In the genomic region with DNA sequence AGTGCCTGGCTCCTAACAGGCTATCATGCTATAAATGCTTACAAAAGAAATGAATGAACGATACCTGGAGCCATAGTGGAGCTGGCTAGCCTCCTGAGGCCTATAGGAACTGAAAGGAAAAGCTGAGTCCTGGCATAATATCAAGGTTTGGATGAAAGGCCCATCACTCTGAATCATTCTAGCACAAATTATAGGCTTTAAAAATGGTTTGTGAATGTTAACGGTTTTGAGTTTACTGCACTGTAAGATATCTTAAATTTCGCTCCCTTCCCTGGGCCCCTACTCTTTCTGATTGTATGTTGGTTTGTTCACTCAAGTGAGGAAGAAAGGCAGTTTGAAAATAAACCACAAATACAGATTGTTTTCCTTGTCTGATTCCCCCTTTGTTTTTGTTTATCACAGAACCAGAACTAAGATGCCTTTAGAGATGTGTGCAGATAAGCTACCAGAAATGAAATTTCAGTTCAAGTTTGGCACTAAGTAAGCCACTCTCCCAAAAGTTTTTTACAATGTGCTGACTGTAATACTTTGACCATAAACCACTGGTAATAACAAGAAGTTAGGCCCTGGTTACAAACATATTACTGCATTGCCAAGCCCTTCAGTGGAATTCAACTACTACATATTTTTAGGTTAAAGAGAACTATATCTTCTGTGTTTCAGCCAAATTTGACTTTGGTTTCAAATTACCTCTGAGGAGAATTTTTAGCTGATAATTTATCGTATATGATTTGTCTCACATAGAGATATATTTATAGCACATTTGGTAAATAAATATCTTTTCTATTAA, we compare ENCODE assay signal across 24 cellular contexts.
DNase-seq lines count a peak whose midpoint lies in the region; ATAC-seq, FAIRE-seq and TF ChIP-seq lines count a peak whose summit lies in the region.
"Had no signal": no experiment of that assay in that cellular context is flagged by ENCODE, and none has a peak within 500 bp of the region (broad histone marks: within the 10 kb centered on the region; RNA-seq: fewer than 3 reads in every experiment).

No MANE protein-coding gene starts in this region.

- H3K9me3 Mint-ChIP-seq in neural crest cell (peaks cover 2% of the 10 kb centered on the region), natural killer cell (peaks cover 7 to 8% of the 10 kb centered on the region in 2 donors)
- H3K9me3 Mint-ChIP-seq: activated CD4-positive, alpha-beta T cell treated with anti-CD3 and anti-CD28 coated beads, Interleukin-2, amount 10 ng/mL, durations not matched to agents 24 days and 14 days; activated T-helper 1 cell treated with anti-CD3 and anti-CD28 coated beads, Interleukin-12 subunit alpha, Interleukin-12 subunit beta, Interleukin-2, Interleukin-4 antibody, amounts not matched to agents 30 ng/mL and 10 ng/mL and 1 ng/mL, durations not matched to agents 14 hours and 24 hours and 36 hours; CD4-positive, alpha-beta T cell; T-helper 2 cell treated with Interferon-gamma antibody and Interleukin-4, amounts not matched to agents 5 μg/mL and 100 μg/mL, for 36 hours had no signal

- H3K4me3 ChIP-seq in GM12878, result no peak overlapping the region
- H3K4me3 ChIP-seq in esophagus muscularis mucosa, result no peak overlapping the region
- H3K4me3 ChIP-seq: thyroid gland had no signal

- H3K36me3 Mint-ChIP-seq in neural crest cell (ENCODE audit: low read depth) (no peaks in the 10 kb centered on the region), natural killer cell (no peaks in the 10 kb centered on the region)
- H3K36me3 Mint-ChIP-seq: naive B cell had no signal

- H4K20me1 ChIP-seq in GM12878 (ENCODE audit: control insufficient read depth, insufficient read depth), result no peaks in the 10 kb centered on the region

- SMC1A ChIA-PET in GM12878 (lab: Charles Lee; ENCODE audit: uncharacterized antibody, unreplicated experiment), result interaction anchor here (0.8 kb wide), 1 partner anchor 15 kb away, joined by 3 read pairs; no protein-coding TSS in a partner anchor

- H3K4me1 Mint-ChIP-seq in neural crest cell (peaks cover 4% of the 10 kb centered on the region), natural killer cell (no peaks in the 10 kb centered on the region)
- H3K4me1 Mint-ChIP-seq: activated CD4-positive, alpha-beta T cell treated with anti-CD3 and anti-CD28 coated beads, Interleukin-2, amount 10 ng/mL, durations not matched to agents 24 days and 14 days; central memory CD8-positive, alpha-beta T cell; naive B cell had no signal

- DNase-seq in DMS114 treated with DMSO at 0.1 percent for 48 hours (lab: John Stamatoyannopoulos, UW; ENCODE audit: unreplicated experiment) (peak; percentile 28), NCI-H2227 (lab: John Stamatoyannopoulos, UW; ENCODE audit: unreplicated experiment) (peak; percentile 70), GM12878 (ENCODE audit: low read depth, low spot score) (no peak), neural crest cell (ENCODE audit: low read depth, low spot score) (no peak), esophagus muscularis mucosa (ENCODE audit: extremely low spot score) (no peak), natural killer cell (no peak)
- DNase-seq: activated CD4-positive, alpha-beta T cell treated with anti-CD3 and anti-CD28 coated beads, Interleukin-2, amount 10 ng/mL, durations not matched to agents 24 days and 14 days; activated naive CD4-positive, alpha-beta T cell treated with anti-CD3 and anti-CD28 coated beads, Interleukin-2, amount 50 U/mL, for 16 hours; anterior cingulate cortex; CD4-positive, alpha-beta T cell; left cardiac atrium; naive B cell; NCI-H1417 treated with DMSO at 0.1 percent for 48 hours; NCI-H526 treated with DMSO at 0.1 percent for 48 hours; right cardiac atrium; stimulated activated CD4-positive, alpha-beta T cell treated with anti-CD3 and anti-CD28 coated beads, Interleukin-4, amount 100 ng/mL, for 4 hours; stimulated activated naive CD8-positive, alpha-beta T cell treated with anti-CD3 and anti-CD28 coated beads, Interleukin-15, Interleukin-2, amounts not matched to agents 100 U/mL and 50 U/mL, for 24 hours; thyroid gland had no signal

- no peaks in the 10 kb centered on the region for H3K27me3 Mint-ChIP-seq in neural crest cell (ENCODE audit: low read depth)
- H3K27me3 Mint-ChIP-seq in natural killer cell (ENCODE audit: low read depth in 2 of 2), result no peaks in the 10 kb centered on the region
- H3K27me3 Mint-ChIP-seq: activated CD4-positive, alpha-beta T cell treated with anti-CD3 and anti-CD28 coated beads, Interleukin-2, amount 10 ng/mL, durations not matched to agents 24 days and 14 days; CD4-positive, alpha-beta T cell; central memory CD8-positive, alpha-beta T cell; naive B cell had no signal

- no peaks in the 10 kb centered on the region for H3K79me2 ChIP-seq in GM12878 (ENCODE audit: control insufficient read depth, insufficient read depth, low read length)

- intact Hi-C loops in GM12878 (cut with micrococcal nuclease; ENCODE audit: unreplicated experiment), result no loop called here
- intact Hi-C loops in esophagus muscularis mucosa (cut with DNase I), result no loop called here
- intact Hi-C loops in natural killer cell (cut with micrococcal nuclease), result no loop called here

- H3K4me3 Mint-ChIP-seq in neural crest cell (no peak overlapping the region), natural killer cell (no peak overlapping the region)
- H3K4me3 Mint-ChIP-seq: activated CD4-positive, alpha-beta T cell treated with anti-CD3 and anti-CD28 coated beads, Interleukin-2, amount 10 ng/mL, durations not matched to agents 24 days and 14 days; activated T-helper 1 cell treated with anti-CD3 and anti-CD28 coated beads, Interleukin-12 subunit alpha, Interleukin-12 subunit beta, Interleukin-2, Interleukin-4 antibody, amounts not matched to agents 30 ng/mL and 10 ng/mL and 1 ng/mL, durations not matched to agents 14 hours and 24 hours and 36 hours; CD4-positive, alpha-beta T cell; central memory CD8-positive, alpha-beta T cell; naive B cell; T-helper 2 cell treated with Interferon-gamma antibody and Interleukin-4, amounts not matched to agents 5 μg/mL and 100 μg/mL, for 36 hours had no signal

- no peak overlapping the region for H2AFZ ChIP-seq in GM12878 (ENCODE audit: control insufficient read depth, low read depth, low read length)

- CTCF ChIA-PET in GM12878 (lab: Yijun Ruan, JAX), result no interaction called here

- in situ Hi-C loops in GM12878 (cut with MboI), result no loop called here

- no peaks in the 10 kb centered on the region for H3K4me1 ChIP-seq in GM12878 (ENCODE audit: control insufficient read depth, insufficient read depth, low read length)
- H3K4me1 ChIP-seq in esophagus muscularis mucosa, result no peaks in the 10 kb centered on the region
- H3K4me1 ChIP-seq: thyroid gland had no signal

- no peak for TF ChIP-seq CTCF in GM12878 (IDR thresholded peaks at IDR 0.05 in 2 of 3, conservative IDR thresholded peaks at IDR 0.05 in 1 of 3; ENCODE audit: control insufficient read depth in 2 of 3, extremely low read depth in 1 of 3, insufficient read depth in 1 of 3, low read depth in 3 of 3, low read length in 3 of 3)
- no peak for TF ChIP-seq CTCF in neural crest cell (conservative IDR thresholded peaks at IDR 0.05)
- no peak for TF ChIP-seq CTCF in esophagus muscularis mucosa (IDR thresholded peaks at IDR 0.05)
- no peak for TF ChIP-seq CTCF in natural killer cell (IDR thresholded peaks at IDR 0.05)

- no peak for TF ChIP-seq RAD21 in GM12878 (IDR thresholded peaks at IDR 0.05; ENCODE audit: insufficient read depth, low read depth, low read length)

- H3K9me3 ChIP-seq in GM12878 (replicated peaks; ENCODE audit: control insufficient read depth, insufficient read depth, low read length) (no peaks in the 10 kb centered on the region), esophagus muscularis mucosa (no peaks in the 10 kb centered on the region)
- H3K9me3 ChIP-seq: thyroid gland had no signal

- no TSS peak for BruUV-seq in GM12878 (replicated peaks; lab: Mats Ljungman, UMichigan)

- POLR2A ChIA-PET in GM12878 (lab: Charles Lee), result no interaction called here

- TF ChIP-seq EP300 in GM12878 (IDR thresholded peaks at IDR 0.05; ENCODE audit: borderline replicate concordance in 1 of 2, control insufficient read depth in 1 of 2, low read depth in 2 of 2, low read length in 2 of 2) (no peak), esophagus muscularis mucosa (IDR thresholded peaks at IDR 0.05) (no peak)

- no peak overlapping the region for H3K4me2 ChIP-seq in GM12878 (ENCODE audit: control insufficient read depth, insufficient read depth)

- peak overlapping the region; percentile 13 for H3K27ac Mint-ChIP-seq in neural crest cell (ENCODE audit: unreplicated experiment)
- H3K27ac Mint-ChIP-seq in natural killer cell, result no peak overlapping the region
- H3K27ac Mint-ChIP-seq: activated CD4-positive, alpha-beta T cell treated with anti-CD3 and anti-CD28 coated beads, Interleukin-2, amount 10 ng/mL, durations not matched to agents 24 days and 14 days; activated T-helper 1 cell treated with anti-CD3 and anti-CD28 coated beads, Interleukin-12 subunit alpha, Interleukin-12 subunit beta, Interleukin-2, Interleukin-4 antibody, amounts not matched to agents 30 ng/mL and 10 ng/mL and 1 ng/mL, durations not matched to agents 14 hours and 24 hours and 36 hours; CD4-positive, alpha-beta T cell; naive B cell; T-helper 2 cell treated with Interferon-gamma antibody and Interleukin-4, amounts not matched to agents 5 μg/mL and 100 μg/mL, for 36 hours had no signal

- no peak for FAIRE-seq in GM12878 (lab: Jason Lieb, UNC)
- FAIRE-seq: GM19239 had no signal

- H3K36me3 ChIP-seq in GM12878 (ENCODE audit: control insufficient read depth in 2 of 2, insufficient read depth in 2 of 2, low read length in 1 of 2) (no peaks in the 10 kb centered on the region), esophagus muscularis mucosa (no peaks in the 10 kb centered on the region)
- H3K36me3 ChIP-seq: thyroid gland had no signal

- RAD21 ChIA-PET in GM12878 (lab: Charles Lee; ENCODE audit: unreplicated experiment), result no interaction called here

- 36% methylated on average over 4 of the region's 4 CpGs for WGBS in GM12878 (ENCODE audit: insufficient coverage, insufficient replicate concordance, low lambda C conversion rate, missing lambda C conversion rate)
- WGBS in esophagus muscularis mucosa, result 73% methylated on average over 4 of the region's 4 CpGs

- H3K9ac ChIP-seq in GM12878 (ENCODE audit: control insufficient read depth, insufficient read depth, low read length), result no peak overlapping the region

- H3K27me3 ChIP-seq in GM12878 (replicated peaks in 1 of 2; ENCODE audit: control insufficient read depth in 2 of 2, insufficient read depth in 2 of 2, low read length in 1 of 2), result no peaks in the 10 kb centered on the region
- H3K27me3 ChIP-seq in esophagus muscularis mucosa, result no peaks in the 10 kb centered on the region
- H3K27me3 ChIP-seq: thyroid gland had no signal

- TF ChIP-seq POLR2A in GM12878 (IDR thresholded peaks at IDR 0.05; ENCODE audit: low read depth, low read length) (no peak), esophagus muscularis mucosa (IDR thresholded peaks at IDR 0.05; ENCODE audit: low read depth) (no peak)

- H3K27ac ChIP-seq in GM12878 (ENCODE audit: control insufficient read depth, insufficient read depth) (no peak overlapping the region), esophagus muscularis mucosa (replicated peaks in 1 of 4) (no peak overlapping the region)
- H3K27ac ChIP-seq: thyroid gland, VCaP had no signal

- ATAC-seq in GM12878, result 0 out of 3 replicates have a peak, but pooled peaks have one; percentile 22
- ATAC-seq in HG03097 (IDR thresholded peaks at IDR 0.05; ENCODE audit: low FRiP score, unreplicated experiment), result no peak
- ATAC-seq in natural killer cell, result no peak
- ATAC-seq: left cardiac atrium; right cardiac atrium; stimulated activated naive CD8-positive, alpha-beta T cell treated with anti-CD3 and anti-CD28 coated beads, Interleukin-15, Interleukin-2, amounts not matched to agents 100 U/mL and 50 U/mL, for 24 hours had no signal

Comparison
In these comparisons a context has a peak if more than half of its experiments do, and no peak if none do; other contexts are left out.
1. DNase-seq: peak in DMS114 treated with DMSO at 0.1 percent for 48 hours (single experiment) and NCI-H2227 (single experiment); none in GM12878 (single experiment), neural crest cell (single experiment), esophagus muscularis mucosa (single experiment) and natural killer cell (single experiment).